ENCODE assay signal across 39 cellular contexts in genomic region chr4:129062580-129062979, GRCh38.
"Had no signal": no experiment of that assay in that cellular context is flagged by ENCODE, and none has a peak within 500 bp of the region (broad histone marks: within the 10 kb centered on the region; RNA-seq: fewer than 3 reads in every experiment).

No MANE protein-coding gene starts in this region.

- H3K4me1 ChIP-seq: adrenal gland, ascending aorta, body of pancreas, breast epithelium had no signal

- FAIRE-seq: astrocyte, bronchial epithelial cell had no signal

- ATAC-seq: activated naive CD4-positive, alpha-beta T cell treated with anti-CD3 and anti-CD28 coated beads, Interleukin-2, amount 50 U/mL, for 72 hours; activated naive CD8-positive, alpha-beta T cell treated with anti-CD3 and anti-CD28 coated beads, Interleukin-2, amount 50 U/mL, for 24 hours; activated T-cell treated with anti-CD3 and anti-CD28 coated beads, Interleukin-2, amount 50 U/mL, for 4 hours; activated T-helper 17 cell treated with anti-CD3 and anti-CD28 coated beads, Interleukin-2, amount 50 U/mL, for 72 hours; body of pancreas had no signal

- H3K36me3 ChIP-seq: adrenal gland, ascending aorta, breast epithelium, cardiac muscle cell had no signal

- H3K27ac Mint-ChIP-seq: activated naive CD4-positive, alpha-beta T cell treated with anti-CD3 and anti-CD28 coated beads for 36 hours; activated naive CD4-positive, alpha-beta T cell treated with anti-CD3 and anti-CD28 coated beads, Interleukin-2, amount 10 ng/mL, durations not matched to agents 7 days and 5 days; activated naive CD4-positive, alpha-beta T cell treated with anti-CD3 and anti-CD28 coated beads, Interleukin-2, amount 50 U/mL, for 24 hours; activated naive CD4-positive, alpha-beta T cell treated with anti-CD3 and anti-CD28 coated beads, Interleukin-2, amount 50 U/mL, for 72 hours; activated naive CD8-positive, alpha-beta T cell; activated naive CD8-positive, alpha-beta T cell treated with anti-CD3 and anti-CD28 coated beads for 36 hours; activated naive CD8-positive, alpha-beta T cell treated with anti-CD3 and anti-CD28 coated beads, Interleukin-2, amount 10 ng/mL, durations not matched to agents 7 days and 5 days; activated naive CD8-positive, alpha-beta T cell treated with anti-CD3 and anti-CD28 coated beads, Interleukin-2, amount 50 U/mL, for 24 hours; activated T-cell treated with anti-CD3 and anti-CD28 coated beads, Interleukin-2, amount 50 U/mL, for 24 hours; activated T-helper 1 cell treated with anti-CD3 and anti-CD28 coated beads, Interleukin-12 subunit alpha, Interleukin-12 subunit beta, Interleukin-2, Interleukin-4 antibody, amounts not matched to agents 30 ng/mL and 10 ng/mL and 1 ng/mL, durations not matched to agents 14 hours and 24 hours and 36 hours; activated T-helper 17 cell treated with anti-CD3 and anti-CD28 coated beads, Interleukin-2, amount 50 U/mL, for 72 hours; activated T-helper 2 cell treated with anti-CD3 and anti-CD28 coated beads, Interferon-gamma antibody, Interleukin-2, Interleukin-4, amounts not matched to agents 10 μg/mL and 5 μg/mL and 100 μg/mL, durations not matched to agents 14 hours and 24 hours and 36 hours; brain had no signal

- DNase-seq: activated effector memory CD4-positive, alpha-beta T cell treated with anti-CD3 and anti-CD28 coated beads, Interleukin-2, amount 50 U/mL, for 16 hours; activated effector memory CD4-positive, alpha-beta T cell treated with Interleukin-2 at 50 U/mL for 16 hours; activated gamma-delta T cell; activated gamma-delta T cell treated with Interleukin-2 at 50 U/mL for 16 hours; activated naive CD4-positive, alpha-beta T cell; activated naive CD4-positive, alpha-beta T cell treated with anti-CD3 and anti-CD28 coated beads for 36 hours; activated naive CD4-positive, alpha-beta T cell treated with anti-CD3 and anti-CD28 coated beads, Interleukin-2, amount 10 ng/mL, durations not matched to agents 7 days and 5 days; activated naive CD4-positive, alpha-beta T cell treated with anti-CD3 and anti-CD28 coated beads, Interleukin-2, amount 50 U/mL, for 16 hours; activated naive CD4-positive, alpha-beta T cell treated with Interleukin-2 at 50 U/mL for 16 hours; activated naive CD8-positive, alpha-beta T cell treated with anti-CD3 and anti-CD28 coated beads for 36 hours; activated naive CD8-positive, alpha-beta T cell treated with anti-CD3 and anti-CD28 coated beads, Interleukin-2, amount 10 ng/mL, durations not matched to agents 7 days and 5 days; activated naive CD8-positive, alpha-beta T cell treated with anti-CD3 and anti-CD28 coated beads, Interleukin-2, amount 50 U/mL, for 24 hours; activated T-cell treated with anti-CD3 and anti-CD28 coated beads, Interleukin-2, amount 50 U/mL, for 1 hour; activated T-cell treated with anti-CD3 and anti-CD28 coated beads, Interleukin-2, amount 50 U/mL, for 24 hours; activated T-cell treated with anti-CD3 and anti-CD28 coated beads, Interleukin-2, amount 50 U/mL, for 4 hours; activated T-cell treated with anti-CD3 and anti-CD28 coated beads, Interleukin-2, amount 50 U/mL, for 48 hours; adrenal gland; amniotic stem cell; amygdala; anterior cingulate cortex; aorta; body of pancreas; brain microvascular endothelial cell; caudate nucleus; central memory CD4-positive, alpha-beta T cell; cerebellar nuclear complex had no signal

- H3K27ac ChIP-seq: adrenal gland, ascending aorta, body of pancreas, brain microvascular endothelial cell, breast epithelium, cardiac muscle cell had no signal

- H3K4me3 ChIP-seq: adrenal gland, ascending aorta, body of pancreas, breast epithelium, cardiac muscle cell had no signal

- H3K4me3 Mint-ChIP-seq: activated naive CD4-positive, alpha-beta T cell treated with anti-CD3 and anti-CD28 coated beads for 36 hours; activated naive CD4-positive, alpha-beta T cell treated with anti-CD3 and anti-CD28 coated beads, Interleukin-2, amount 10 ng/mL, durations not matched to agents 7 days and 5 days; activated naive CD4-positive, alpha-beta T cell treated with anti-CD3 and anti-CD28 coated beads, Interleukin-2, amount 50 U/mL, for 24 hours; activated naive CD8-positive, alpha-beta T cell; activated naive CD8-positive, alpha-beta T cell treated with anti-CD3 and anti-CD28 coated beads for 36 hours; activated naive CD8-positive, alpha-beta T cell treated with anti-CD3 and anti-CD28 coated beads, Interleukin-2, amount 10 ng/mL, durations not matched to agents 7 days and 5 days; activated naive CD8-positive, alpha-beta T cell treated with anti-CD3 and anti-CD28 coated beads, Interleukin-2, amount 50 U/mL, for 24 hours; activated T-cell treated with anti-CD3 and anti-CD28 coated beads, Interleukin-2, amount 50 U/mL, for 24 hours; activated T-cell treated with anti-CD3 and anti-CD28 coated beads, Interleukin-2, amount 50 U/mL, for 4 hours; activated T-helper 1 cell treated with anti-CD3 and anti-CD28 coated beads, Interleukin-12 subunit alpha, Interleukin-12 subunit beta, Interleukin-2, Interleukin-4 antibody, amounts not matched to agents 30 ng/mL and 10 ng/mL and 1 ng/mL, durations not matched to agents 14 hours and 24 hours and 36 hours; activated T-helper 17 cell treated with anti-CD3 and anti-CD28 coated beads, Interleukin-2, amount 50 U/mL, for 72 hours; brain; central memory CD8-positive, alpha-beta T cell had no signal

- H3K4me1 Mint-ChIP-seq: activated naive CD4-positive, alpha-beta T cell treated with anti-CD3 and anti-CD28 coated beads, Interleukin-2, amount 10 ng/mL, durations not matched to agents 7 days and 5 days; activated naive CD4-positive, alpha-beta T cell treated with anti-CD3 and anti-CD28 coated beads, Interleukin-2, amount 50 U/mL, for 24 hours; activated naive CD8-positive, alpha-beta T cell treated with anti-CD3 and anti-CD28 coated beads for 36 hours; activated naive CD8-positive, alpha-beta T cell treated with anti-CD3 and anti-CD28 coated beads, Interleukin-2, amount 10 ng/mL, durations not matched to agents 7 days and 5 days; activated naive CD8-positive, alpha-beta T cell treated with anti-CD3 and anti-CD28 coated beads, Interleukin-2, amount 50 U/mL, for 24 hours; activated T-helper 17 cell treated with anti-CD3 and anti-CD28 coated beads, Interleukin-2, amount 50 U/mL, for 72 hours; brain; central memory CD8-positive, alpha-beta T cell had no signal

- H3K27me3 ChIP-seq: adrenal gland, ascending aorta, body of pancreas, brain microvascular endothelial cell, breast epithelium, cardiac muscle cell had no signal

- H3K27me3 Mint-ChIP-seq: activated naive CD4-positive, alpha-beta T cell treated with anti-CD3 and anti-CD28 coated beads, Interleukin-2, amount 10 ng/mL, durations not matched to agents 7 days and 5 days; activated naive CD4-positive, alpha-beta T cell treated with anti-CD3 and anti-CD28 coated beads, Interleukin-2, amount 50 U/mL, for 24 hours; activated naive CD8-positive, alpha-beta T cell; activated naive CD8-positive, alpha-beta T cell treated with anti-CD3 and anti-CD28 coated beads for 36 hours; activated naive CD8-positive, alpha-beta T cell treated with anti-CD3 and anti-CD28 coated beads, Interleukin-2, amount 10 ng/mL, durations not matched to agents 7 days and 5 days; activated naive CD8-positive, alpha-beta T cell treated with anti-CD3 and anti-CD28 coated beads, Interleukin-2, amount 50 U/mL, for 24 hours; activated T-cell treated with anti-CD3 and anti-CD28 coated beads, Interleukin-2, amount 50 U/mL, for 24 hours; activated T-helper 17 cell treated with anti-CD3 and anti-CD28 coated beads, Interleukin-2, amount 50 U/mL, for 72 hours; central memory CD8-positive, alpha-beta T cell had no signal
